In the genomic region with DNA sequence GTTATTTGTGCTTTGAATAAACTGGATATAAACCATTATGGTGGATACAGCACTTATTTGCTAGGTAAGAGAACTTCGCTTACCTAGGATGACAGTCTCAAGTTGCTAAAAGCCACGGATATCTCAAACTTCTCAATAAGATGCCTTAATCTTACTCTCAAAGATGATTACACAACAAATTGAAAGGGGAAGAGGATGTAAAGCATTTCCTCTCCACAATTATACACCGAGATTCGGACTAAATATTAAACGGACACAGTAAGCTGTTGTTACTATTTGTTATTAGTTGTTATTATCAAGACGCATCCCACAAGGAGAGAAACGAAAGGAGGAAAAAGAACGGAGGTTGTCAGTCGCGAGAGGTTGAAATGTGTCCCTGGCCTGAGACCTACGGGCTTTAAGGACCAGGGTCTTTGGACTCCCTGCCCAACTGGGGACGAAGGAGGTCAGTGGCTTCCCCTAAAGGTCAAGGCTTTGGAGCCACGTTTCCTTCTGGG, we compare ENCODE assay signal across 8 cellular contexts. TPM values are rescaled to one million over a fixed set of nuclear protein-coding genes. Genes with fewer than 3 reads are reported as not detected.
A peak's percentile ranks its signal among the peaks of the same experiment; 100 is the strongest.
DNase-seq lines count a peak whose midpoint lies in the region; ATAC-seq lines count a peak whose summit lies in the region.

No MANE protein-coding gene starts in this region.

- peaks cover 27 to 63% (median 55%) of the 10 kb centered on the region in 4 donors for H3K4me1 Mint-ChIP-seq in naive thymus-derived CD8-positive, alpha-beta T cell

- DNase-seq in AG08395 (ENCODE audit: low spot score) (peak; percentile 7), RPMI8226 (peak; percentile 9), NCI-H187 (lab: John Stamatoyannopoulos, UW) (no peak), SHP77 treated with DMSO at 0.1 percent for 48 hours (lab: John Stamatoyannopoulos, UW) (no peak), NCI-H226 (no peak)
- DNase-seq in naive thymus-derived CD8-positive, alpha-beta T cell, result peak in 1 of 10 donors; percentile 16

- no peaks in the 10 kb centered on the region for H3K9me3 ChIP-seq in endocrine pancreas (ENCODE audit: control insufficient read depth, low read length)

- no peaks in the 10 kb centered on the region for H3K27me3 ChIP-seq in endocrine pancreas (ENCODE audit: control insufficient read depth, insufficient read depth, low read length)

- peak overlapping the region; percentile 94 to 100 (median 99) for H3K4me3 Mint-ChIP-seq in naive thymus-derived CD8-positive, alpha-beta T cell

- H3K4me1 ChIP-seq in endocrine pancreas (ENCODE audit: control insufficient read depth, insufficient read depth, low read length), result no peaks in the 10 kb centered on the region

- H3K27ac Mint-ChIP-seq in naive thymus-derived CD8-positive, alpha-beta T cell, result peak overlapping the region; percentile 98 to 100 (median 99)

- no peaks in the 10 kb centered on the region for H3K9me3 Mint-ChIP-seq in naive thymus-derived CD8-positive, alpha-beta T cell

- peak overlapping the region; percentile 88 for H3K9ac ChIP-seq in endocrine pancreas (ENCODE audit: control insufficient read depth, insufficient read depth, low read length)

- peak overlapping the region; percentile 99 for H3K4me3 ChIP-seq in endocrine pancreas (ENCODE audit: control insufficient read depth, insufficient read depth, low read length)

- H3K36me3 ChIP-seq in endocrine pancreas (ENCODE audit: control insufficient read depth, insufficient read depth, low read length), result no peaks in the 10 kb centered on the region

- H3K36me3 Mint-ChIP-seq in naive thymus-derived CD8-positive, alpha-beta T cell, result peaks cover 0 to 13% (median 3%) of the 10 kb centered on the region in 3 donors

- peaks cover 0 to 2% (median 0%) of the 10 kb centered on the region in 5 donors for H3K27me3 Mint-ChIP-seq in naive thymus-derived CD8-positive, alpha-beta T cell

- ATAC-seq in GM21825 (IDR thresholded peaks at IDR 0.05; ENCODE audit: unreplicated experiment), result peak; percentile 16
- no peak for ATAC-seq in naive thymus-derived CD8-positive, alpha-beta T cell

- POLR2A ChIA-PET in naive thymus-derived CD8-positive, alpha-beta T cell (lab: Charles Lee), result interaction anchor here (0.5 to 2.2 kb wide), 24 partner anchors 8 to 1287 kb away, joined by 3 to 14 read pairs (median 4); a partner anchor contains a TSS

RNA-seq across cellular contexts. Expression of a gene that starts 0.6 kb away (rescaled TPM):
- 10 to 100 TPM; 36.7 to 39.6 TPM for total RNA-seq in naive thymus-derived CD8-positive, alpha-beta T cell
- polyA plus RNA-seq in naive thymus-derived CD8-positive, alpha-beta T cell, result 10 to 100 TPM; 26.8 to 38.2 (median 32.3) TPM

RNA-seq across cellular contexts. Expression of a gene that starts 5.1 kb away (rescaled TPM):
- total RNA-seq in naive thymus-derived CD8-positive, alpha-beta T cell, result 10 to 100 TPM; 70.8 to 80.4 TPM
- 10 to 100 TPM; 60.9 to 75.3 (median 63.2) TPM for polyA plus RNA-seq in naive thymus-derived CD8-positive, alpha-beta T cell

RNA-seq across cellular contexts. Expression of a gene that starts 58.3 kb away (rescaled TPM):
- 10 to 100 TPM; 17.1 to 18.4 TPM for total RNA-seq in naive thymus-derived CD8-positive, alpha-beta T cell
- polyA plus RNA-seq in naive thymus-derived CD8-positive, alpha-beta T cell, result 1 to 10 TPM; 3.3 to 6.4 (median 5.5) TPM

RNA-seq across cellular contexts. Expression of a gene that starts 58.3 kb away (rescaled TPM):
- total RNA-seq in naive thymus-derived CD8-positive, alpha-beta T cell, result 10 to 100 TPM; 19.1 to 21.1 TPM
- 10 to 100 TPM; 20.8 to 25.4 (median 24.9) TPM for polyA plus RNA-seq in naive thymus-derived CD8-positive, alpha-beta T cell

Comparison
In these comparisons a context has a peak if more than half of its experiments do, and no peak if none do; other contexts are left out.
1. DNase-seq: peak in AG08395 (single experiment) and RPMI8226 (single experiment); none in NCI-H187 (0 of 2), SHP77 treated with DMSO at 0.1 percent for 48 hours (single experiment) and NCI-H226 (single experiment).